30 cellular contexts compared by ENCODE assay signal in genomic region chr6:88031550-88031949, GRCh38. TPM values are rescaled to one million over a fixed set of nuclear protein-coding genes. Genes with fewer than 3 reads are reported as not detected.
"Had no signal": no experiment of that assay in that cellular context is flagged by ENCODE, and none has a peak within 500 bp of the region (broad histone marks: within the 10 kb centered on the region; RNA-seq: fewer than 3 reads in every experiment).

No MANE protein-coding gene starts in this region.

- ATAC-seq: activated CD4-positive, CD25-positive, alpha-beta regulatory T cell treated with anti-CD3 and anti-CD28 coated beads, Interleukin-2, amount 50 U/mL, for 24 hours; gastrocnemius medialis; left cardiac atrium; pancreas; psoas muscle had no signal

- H3K4me1 ChIP-seq: esophagus muscularis mucosa, gastrocnemius medialis, pancreas, psoas muscle, right atrium auricular region, upper lobe of left lung had no signal

- H3K27me3 ChIP-seq: esophagus muscularis mucosa, gastrocnemius medialis, pancreas, right atrium auricular region, upper lobe of left lung had no signal

- H3K4me1 Mint-ChIP-seq: activated CD4-positive, alpha-beta memory T cell treated with anti-CD3 and anti-CD28 coated beads, Interleukin-2, amount 10 ng/mL, durations not matched to agents 7 days and 5 days; activated CD4-positive, alpha-beta T cell treated with anti-CD3 and anti-CD28 coated beads, Interleukin-2, amount 10 ng/mL, durations not matched to agents 24 days and 14 days; activated naive CD4-positive, alpha-beta T cell treated with anti-CD3 and anti-CD28 coated beads, Interleukin-2, amount 10 ng/mL, durations not matched to agents 7 days and 5 days; brain; memory B cell; nephron progenitor cell had no signal

- DNase-seq: activated CD4-positive, alpha-beta memory T cell treated with anti-CD3 and anti-CD28 coated beads, Interleukin-2, amount 10 ng/mL, durations not matched to agents 7 days and 5 days; activated CD4-positive, alpha-beta T cell treated with anti-CD3 and anti-CD28 coated beads, Interleukin-2, amount 10 ng/mL, durations not matched to agents 24 days and 14 days; activated effector memory CD4-positive, alpha-beta T cell treated with anti-CD3 and anti-CD28 coated beads, Interleukin-2, amount 50 U/mL, for 16 hours; activated naive CD4-positive, alpha-beta T cell treated with anti-CD3 and anti-CD28 coated beads, Interleukin-2, amount 10 ng/mL, durations not matched to agents 7 days and 5 days; amygdala; dermis blood vessel endothelial cell; effector CD8-positive, alpha-beta T cell; gastrocnemius medialis; head of caudate nucleus; hypothalamus; left cardiac atrium; nephron progenitor cell; pancreas; psoas muscle; stimulated activated CD4-positive, alpha-beta T cell treated with anti-CD3 and anti-CD28 coated beads, Interleukin-4, amount 100 ng/mL, for 24 hours; stimulated activated naive CD4-positive, alpha-beta T cell treated with Interleukin-2 at 50 U/mL for 16 hours; upper lobe of left lung had no signal

- H3K9me3 ChIP-seq: gastrocnemius medialis, pancreas had no signal

- H3K27ac ChIP-seq: esophagus muscularis mucosa, gastrocnemius medialis, pancreas, psoas muscle, right atrium auricular region, thoracic aorta, upper lobe of left lung had no signal

- FAIRE-seq: islet of Langerhans, pancreas had no signal

- H3K4me3 Mint-ChIP-seq: activated CD4-positive, alpha-beta memory T cell treated with anti-CD3 and anti-CD28 coated beads, Interleukin-2, amount 10 ng/mL, durations not matched to agents 7 days and 5 days; activated CD4-positive, alpha-beta T cell treated with anti-CD3 and anti-CD28 coated beads, Interleukin-2, amount 10 ng/mL, durations not matched to agents 24 days and 14 days; activated naive CD4-positive, alpha-beta T cell treated with anti-CD3 and anti-CD28 coated beads, Interleukin-2, amount 10 ng/mL, durations not matched to agents 7 days and 5 days; brain; memory B cell; nephron progenitor cell had no signal

- H3K36me3 ChIP-seq: esophagus muscularis mucosa, gastrocnemius medialis, pancreas, right atrium auricular region, thoracic aorta, upper lobe of left lung had no signal

- H3K4me3 ChIP-seq: esophagus muscularis mucosa, gastrocnemius medialis, pancreas, psoas muscle, right atrium auricular region, thoracic aorta, upper lobe of left lung had no signal

- H3K27me3 Mint-ChIP-seq: activated CD4-positive, alpha-beta T cell treated with anti-CD3 and anti-CD28 coated beads, Interleukin-2, amount 10 ng/mL, durations not matched to agents 24 days and 14 days; activated naive CD4-positive, alpha-beta T cell treated with anti-CD3 and anti-CD28 coated beads, Interleukin-2, amount 10 ng/mL, durations not matched to agents 7 days and 5 days; memory B cell had no signal

- H3K36me3 Mint-ChIP-seq: activated naive CD4-positive, alpha-beta T cell treated with anti-CD3 and anti-CD28 coated beads, Interleukin-2, amount 10 ng/mL, durations not matched to agents 7 days and 5 days had no signal

- H3K27ac Mint-ChIP-seq: activated CD4-positive, alpha-beta memory T cell treated with anti-CD3 and anti-CD28 coated beads, Interleukin-2, amount 10 ng/mL, durations not matched to agents 7 days and 5 days; activated CD4-positive, alpha-beta T cell treated with anti-CD3 and anti-CD28 coated beads, Interleukin-2, amount 10 ng/mL, durations not matched to agents 24 days and 14 days; activated naive CD4-positive, alpha-beta T cell treated with anti-CD3 and anti-CD28 coated beads, Interleukin-2, amount 10 ng/mL, durations not matched to agents 7 days and 5 days; brain; memory B cell; nephron progenitor cell had no signal

RNA-seq across cellular contexts. Expression of gene SPACA1, which starts 16.1 kb away (rescaled TPM):
- total RNA-seq: activated CD4-positive, alpha-beta memory T cell treated with anti-CD3 and anti-CD28 coated beads, Interleukin-2, amount 10 ng/mL, durations not matched to agents 7 days and 5 days; activated CD4-positive, alpha-beta T cell treated with anti-CD3 and anti-CD28 coated beads, Interleukin-2, amount 10 ng/mL, durations not matched to agents 24 days and 14 days; cardiac septum; chondrocyte; dermis blood vessel endothelial cell; esophagus muscularis mucosa; gastrocnemius medialis; left cardiac atrium; liver; mononuclear cell; myocyte; pancreas; psoas muscle; right atrium auricular region; T-helper 2 cell treated with Interferon-gamma antibody and Interleukin-4, amounts not matched to agents 100 ng/mL and 5 ng/mL, for 36 hours; thoracic aorta; upper lobe of left lung had no signal
- polyA plus RNA-seq: liver, pancreas, psoas muscle had no signal
